In genomic region chr10:84798333-84798732, GRCh38 we compare ENCODE assay signal across 15 cellular contexts.
DNase-seq lines count a peak whose midpoint lies in the region; ATAC-seq and TF ChIP-seq lines count a peak whose summit lies in the region.
"Had no signal": no experiment of that assay in that cellular context is flagged by ENCODE, and none has a peak within 500 bp of the region (broad histone marks: within the 10 kb centered on the region; RNA-seq: fewer than 3 reads in every experiment).

No MANE protein-coding gene starts in this region.

- DNase-seq in NCI-H1417 (lab: John Stamatoyannopoulos, UW) (peak in 2 of 3 experiments; percentile 34 to 70), NCI-H1417 treated with DMSO at 0.1 percent for 48 hours (lab: John Stamatoyannopoulos, UW) (no peak), NCI-H1105 (lab: John Stamatoyannopoulos, UW) (peak; percentile 20), NCI-H146 treated with DMSO at 0.1 percent for 48 hours (lab: John Stamatoyannopoulos, UW; ENCODE audit: unreplicated experiment) (peak; percentile 33), NCI-H748 treated with DMSO at 0.1 percent for 48 hours (lab: John Stamatoyannopoulos, UW) (peak; percentile 29), PC-9 (no peak), heart left ventricle (no peak)
- DNase-seq: ACHN; C1 segment of cervical spinal cord; Calu3; CD4-positive, alpha-beta T cell; DMS 273 treated with DMSO at 0.1 percent for 48 hours; GF-D8; GOT3; H9 had no signal

- 77 to 83% (median 79%) methylated on average over 5 of the region's 5 CpGs for WGBS in heart left ventricle, 4 donors

- intact Hi-C loops in PC-9 (cut with micrococcal nuclease; ENCODE audit: unreplicated experiment) (no loop called here), heart left ventricle (cut with DNase I) (no loop called here)

- no peak for ATAC-seq in heart left ventricle

- no peaks in the 10 kb centered on the region for H3K79me2 ChIP-seq in PC-9 (ENCODE audit: low read depth)

- no peak for TF ChIP-seq POLR2A in heart left ventricle (IDR thresholded peaks at IDR 0.05)

- H4K20me1 ChIP-seq in PC-9 (ENCODE audit: insufficient read depth): no peaks in the 10 kb centered on the region

- H3K4me3 ChIP-seq in PC-9: no peak overlapping the region
- H3K4me3 ChIP-seq in heart left ventricle: no peak overlapping the region

- no TSS peak for BruUV-seq in PC-9 (replicated peaks; lab: Mats Ljungman, UMichigan)

- no peaks in the 10 kb centered on the region for H3K4me1 ChIP-seq in PC-9 (replicated peaks; ENCODE audit: insufficient read depth)
- no peaks in the 10 kb centered on the region for H3K4me1 ChIP-seq in heart left ventricle

- no peaks in the 10 kb centered on the region for H3K9me2 ChIP-seq in PC-9 (ENCODE audit: insufficient read depth)

- H3K27ac ChIP-seq in PC-9 (no peak overlapping the region), heart left ventricle (no peak overlapping the region)

- CTCF ChIA-PET in PC-9 (lab: Charles Lee): no interaction called here

- H3K27me3 ChIP-seq in PC-9 (ENCODE audit: insufficient read depth, low read depth) (peaks cover 3% of the 10 kb centered on the region; the same call in 1 of the 2 replicates), heart left ventricle (no peaks in the 10 kb centered on the region)

- H3F3A ChIP-seq in PC-9 (ENCODE audit: insufficient read depth, low read depth): no peaks in the 10 kb centered on the region

- H3K36me3 ChIP-seq in PC-9 (ENCODE audit: low read depth) (no peaks in the 10 kb centered on the region), heart left ventricle (no peaks in the 10 kb centered on the region)

- H3K9me3 ChIP-seq in PC-9 (ENCODE audit: insufficient read depth, low read depth) (no peaks in the 10 kb centered on the region), heart left ventricle (peaks cover 0 to 3% (median 0%) of the 10 kb centered on the region in 12 donors)

- POLR2A ChIA-PET in PC-9 (lab: Charles Lee; ENCODE audit: unreplicated experiment): no interaction called here

- H3K4me2 ChIP-seq in PC-9: no peak overlapping the region

- H2AFZ ChIP-seq in PC-9: no peak overlapping the region

- TF ChIP-seq CTCF in PC-9 (conservative IDR thresholded peaks at IDR 0.05): no peak
- no peak for TF ChIP-seq CTCF in heart left ventricle (IDR thresholded peaks at IDR 0.05)

Comparison
In these comparisons a context has a peak if more than half of its experiments do, and no peak if none do; other contexts are left out.
1. DNase-seq: peak in NCI-H1417 (2 of 3), NCI-H1105 (single experiment), NCI-H146 treated with DMSO at 0.1 percent for 48 hours (single experiment) and NCI-H748 treated with DMSO at 0.1 percent for 48 hours (single experiment); none in NCI-H1417 treated with DMSO at 0.1 percent for 48 hours (single experiment), PC-9 (0 of 2) and heart left ventricle (0 of 5).